ENCODE assay signal across 19 cellular contexts in the genomic region with DNA sequence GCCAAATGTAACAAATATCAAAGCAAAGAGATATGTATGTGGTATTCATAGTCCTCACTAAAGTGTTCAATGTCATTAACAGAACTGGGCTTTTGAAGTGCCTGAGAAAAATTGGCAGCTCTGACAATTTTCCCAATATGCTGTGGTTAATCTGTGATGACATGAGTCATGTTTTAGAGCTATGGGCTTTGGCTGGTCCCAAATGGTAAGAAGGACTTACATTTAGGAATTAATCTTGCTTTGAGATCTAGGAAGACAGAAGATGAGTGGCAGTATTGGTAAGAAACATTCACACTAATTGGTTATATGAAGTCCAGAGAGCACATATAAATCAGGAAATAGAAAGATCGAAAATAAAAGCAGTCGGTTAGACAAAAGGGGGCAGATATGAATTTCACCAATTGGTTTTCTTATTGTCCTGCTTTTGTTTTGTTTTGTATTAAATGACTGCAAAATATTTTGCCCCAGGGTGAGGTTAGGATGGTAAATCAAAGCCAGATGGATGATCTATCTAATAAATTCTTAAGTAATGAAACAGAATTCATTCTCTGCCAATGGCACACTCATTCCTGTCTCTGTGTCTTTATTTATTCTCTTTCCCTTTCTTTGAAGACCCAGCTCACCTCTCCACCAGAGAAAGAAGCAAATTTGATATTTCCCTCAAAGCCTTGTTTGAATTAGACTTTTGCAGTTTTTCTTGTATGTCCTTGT.
"Had no signal": no experiment of that assay in that cellular context is flagged by ENCODE, and none has a peak within 500 bp of the region (broad histone marks: within the 10 kb centered on the region; RNA-seq: fewer than 3 reads in every experiment).

No MANE protein-coding gene starts in this region.

- ATAC-seq: esophagus mucosa; heart left ventricle; stimulated activated naive B cell treated with anti-CD40 and anti-IgM and Interleukin-4, amounts not matched to agents 10 μg/mL and 1 μg/mL and 100 μg/mL, for 72 hours had no signal

- H3K27me3 ChIP-seq: colonic mucosa, right atrium auricular region had no signal

- H3K9me3 ChIP-seq: colonic mucosa, heart left ventricle, right atrium auricular region had no signal

- H3K4me1 Mint-ChIP-seq: brain; nephron; stimulated activated naive B cell treated with anti-CD40 and anti-IgM and Interleukin-4, amounts not matched to agents 10 μg/mL and 1 μg/mL and 100 μg/mL, for 72 hours had no signal

- H3K36me3 Mint-ChIP-seq: activated naive CD8-positive, alpha-beta T cell; brain; stimulated activated naive B cell treated with anti-CD40 and anti-IgM and Interleukin-4, amounts not matched to agents 10 μg/mL and 1 μg/mL and 100 μg/mL, for 72 hours had no signal

- H3K27me3 Mint-ChIP-seq: activated naive CD8-positive, alpha-beta T cell; progenitor cell of endocrine pancreas; stimulated activated naive B cell treated with anti-CD40 and anti-IgM and Interleukin-4, amounts not matched to agents 10 μg/mL and 1 μg/mL and 100 μg/mL, for 72 hours had no signal

- H3K36me3 ChIP-seq: colonic mucosa, heart left ventricle, right atrium auricular region had no signal

- H3K4me3 ChIP-seq: colonic mucosa, heart left ventricle, right atrium auricular region had no signal

- H3K4me1 ChIP-seq: colonic mucosa, heart left ventricle, right atrium auricular region had no signal

- H3K9me3 Mint-ChIP-seq: nephron had no signal

- DNase-seq: activated CD4-positive, alpha-beta T cell treated with anti-CD3 and anti-CD28 coated beads, Interleukin-2, amount 50 U/mL, for 1 hour; activated CD4-positive, CD25-positive, alpha-beta regulatory T cell; activated CD8-positive, alpha-beta memory T cell treated with anti-CD3 and anti-CD28 coated beads for 24 hours; activated gamma-delta T cell treated with Interleukin-2 at 50 U/mL for 16 hours; amygdala; central memory CD4-positive, alpha-beta T cell; colonic mucosa; heart left ventricle; occipital lobe; stimulated activated CD4-positive, alpha-beta T cell treated with anti-CD3 and anti-CD28 coated beads, Interleukin-2, amount 100 ng/mL, for 48 hours; stimulated activated naive B cell treated with anti-CD40 and anti-IgM and Interleukin-4, amounts not matched to agents 10 μg/mL and 1 μg/mL and 100 μg/mL, for 72 hours; trophoblast cell had no signal

- H3K27ac Mint-ChIP-seq: activated naive CD8-positive, alpha-beta T cell; brain; nephron; progenitor cell of endocrine pancreas; stimulated activated naive B cell treated with anti-CD40 and anti-IgM and Interleukin-4, amounts not matched to agents 10 μg/mL and 1 μg/mL and 100 μg/mL, for 72 hours had no signal

- H3K27ac ChIP-seq: colonic mucosa, heart left ventricle, right atrium auricular region had no signal

- H3K4me3 Mint-ChIP-seq: activated naive CD8-positive, alpha-beta T cell; brain; nephron; stimulated activated naive B cell treated with anti-CD40 and anti-IgM and Interleukin-4, amounts not matched to agents 10 μg/mL and 1 μg/mL and 100 μg/mL, for 72 hours had no signal

- FAIRE-seq: frontal cortex had no signal
